ENCODE assay signal across 8 cellular contexts in genomic region chr6:113860165-113860955, GRCh38. TPM values are rescaled to one million over a fixed set of nuclear protein-coding genes. Genes with fewer than 3 reads are reported as not detected.
DNase-seq lines count a peak whose midpoint lies in the region; ATAC-seq, FAIRE-seq and TF ChIP-seq lines count a peak whose summit lies in the region.

No MANE protein-coding gene starts in this region.

- H3K27me3 ChIP-seq in dorsolateral prefrontal cortex, result no peaks in the 10 kb centered on the region

- FAIRE-seq in H54 (lab: Jason Lieb, UNC), result no peak

- H3K4me1 Mint-ChIP-seq in CD14-positive monocyte (peaks cover 8% of the 10 kb centered on the region), IgD-negative memory B cell (peaks cover 18 to 23% (median 21%) of the 10 kb centered on the region in 3 donors)

- no peaks in the 10 kb centered on the region for H3K9me3 ChIP-seq in mucosa of descending colon

- no peak for DNase-seq in CD14-positive monocyte (ENCODE audit: low spot score)
- peak in 3 of 10 donors; percentile 25 to 46 (median 39) for DNase-seq in dorsolateral prefrontal cortex
- peak; percentile 44 to 58 (median 58) for DNase-seq in mucosa of descending colon
- no peak for DNase-seq in H54 (ENCODE audit: insufficient read length, low spot score)

- peaks cover 13% of the 10 kb centered on the region for H3K4me1 ChIP-seq in mucosa of descending colon (ENCODE audit: low read depth)

- peak overlapping the region in 54 of 59 donors; percentile 60 to 99 (median 95) for H3K27ac ChIP-seq in dorsolateral prefrontal cortex

- H3K9me3 Mint-ChIP-seq in CD14-positive monocyte (peaks cover 0 to 7% (median 0%) of the 10 kb centered on the region in 7 donors), IgD-negative memory B cell (no peaks in the 10 kb centered on the region)

- H3K4me3 ChIP-seq in dorsolateral prefrontal cortex (peak overlapping the region; percentile 29 to 94 (median 81)), mucosa of descending colon (peak overlapping the region; percentile 6)

- TF ChIP-seq POLR2A in H54 (IDR thresholded peaks at IDR 0.05; ENCODE audit: low read depth, low read length), result no peak

- H3K27ac Mint-ChIP-seq in CD14-positive monocyte (no peak overlapping the region), IgD-negative memory B cell (peak overlapping the region; percentile 67 to 92 (median 81))

- ATAC-seq in mucosa of descending colon, result no peak
- ATAC-seq in GM18511 (IDR thresholded peaks at IDR 0.05; ENCODE audit: unreplicated experiment), result no peak
- no peak for ATAC-seq in GM21390 (IDR thresholded peaks at IDR 0.05; ENCODE audit: unreplicated experiment)
- ATAC-seq in GM21515 (IDR thresholded peaks at IDR 0.05; ENCODE audit: unreplicated experiment), result no peak

- peaks cover 0 to 16% (median 3%) of the 10 kb centered on the region in 3 donors for H3K27me3 Mint-ChIP-seq in CD14-positive monocyte (ENCODE audit: low read depth in 3 of 3)
- peaks cover 1% of the 10 kb centered on the region for H3K27me3 Mint-ChIP-seq in IgD-negative memory B cell

- peak overlapping the region; percentile 45 to 49 for H3K4me3 Mint-ChIP-seq in CD14-positive monocyte
- H3K4me3 Mint-ChIP-seq in IgD-negative memory B cell, result peak overlapping the region; percentile 30 to 88 (median 56)

- H3K36me3 Mint-ChIP-seq in CD14-positive monocyte, result peaks cover 23 to 30% of the 10 kb centered on the region in 2 donors
- H3K36me3 Mint-ChIP-seq in IgD-negative memory B cell, result peaks cover 3% of the 10 kb centered on the region

- H3K36me3 ChIP-seq in mucosa of descending colon (ENCODE audit: low read depth), result no peaks in the 10 kb centered on the region

- intact Hi-C loops in CD14-positive monocyte (cut with micrococcal nuclease) (no loop called here), dorsolateral prefrontal cortex (cut with DNase I) (no loop called here), mucosa of descending colon (cut with DNase I, micrococcal nuclease) (no loop called here)

- TF ChIP-seq CTCF in CD14-positive monocyte (IDR thresholded peaks at IDR 0.05), result no peak
- TF ChIP-seq CTCF in dorsolateral prefrontal cortex (IDR thresholded peaks at IDR 0.05 in 54 of 56, conservative IDR thresholded peaks at IDR 0.05 in 2 of 56; ENCODE audit: low read depth in 1 of 56, partially characterized antibody in 56 of 56), result peak in 2 of 56 donors; percentile 0 to 38
- TF ChIP-seq CTCF in mucosa of descending colon (IDR thresholded peaks at IDR 0.05), result no peak

RNA-seq across cellular contexts. Expression of gene MARCKS, which starts 3.2 kb away (rescaled TPM):
- polyA plus RNA-seq in CD14-positive monocyte (10 to 100 TPM; 12.1 to 14.4 TPM), IgD-negative memory B cell (17.7 TPM)
- total RNA-seq in dorsolateral prefrontal cortex (100 to 1,000 TPM in 31 of 120 experiments, 10 to 100 TPM in 89; 59.7 to 140 (median 92.6) TPM), mucosa of descending colon (100 to 1,000 TPM; 131 to 245 (median 136) TPM)

Comparison
In these comparisons a context has a peak if more than half of its experiments do, and no peak if none do; other contexts are left out.
1. DNase-seq: peak in mucosa of descending colon (3 of 3); none in CD14-positive monocyte (single experiment) and H54 (single experiment).
2. H3K27ac Mint-ChIP-seq: peak in IgD-negative memory B cell (3 of 3); none in CD14-positive monocyte (0 of 7).